Comparison of ENCODE assay signal across 29 cellular contexts in the genomic region with DNA sequence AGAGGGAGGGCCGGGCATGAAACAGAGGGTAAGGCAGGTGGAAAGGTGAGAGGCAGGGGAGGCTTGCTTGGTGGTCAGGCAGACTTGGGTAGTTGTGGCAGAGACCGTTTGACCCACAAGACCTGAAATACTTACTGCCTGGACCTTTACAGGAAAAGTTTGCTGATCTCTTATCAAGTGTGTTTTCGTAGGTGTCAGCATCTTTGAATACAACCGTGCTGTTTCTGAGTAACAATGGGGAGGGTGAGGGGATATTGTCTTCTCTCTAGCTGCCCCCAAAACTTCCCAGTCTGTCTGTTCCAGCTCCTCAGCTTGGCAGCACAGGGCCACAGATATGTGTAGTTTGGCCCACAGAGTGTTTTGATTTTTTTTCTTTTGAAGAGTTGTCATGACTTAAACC.
"Had no signal": no experiment of that assay in that cellular context is flagged by ENCODE, and none has a peak within 500 bp of the region (broad histone marks: within the 10 kb centered on the region; RNA-seq: fewer than 3 reads in every experiment).

No MANE protein-coding gene starts in this region.

- H3K4me3 Mint-ChIP-seq: dendritic cell treated with granulocyte-macrophage colony-stimulating factor and Interleukin-4, amounts not matched to agents 40 ng/mL and 50 ng/mL, for 4 days; effector memory CD8-positive, alpha-beta T cell; endodermal cell had no signal

- H3K9me3 ChIP-seq: colonic mucosa, esophagus muscularis mucosa, esophagus squamous epithelium, gastrocnemius medialis had no signal

- H3K36me3 ChIP-seq: colonic mucosa, esophagus muscularis mucosa, esophagus squamous epithelium, gastrocnemius medialis, gastroesophageal sphincter, heart left ventricle, heart right ventricle had no signal

- H3K79me2 ChIP-seq: hepatocyte had no signal

- H2AFZ ChIP-seq: hepatocyte had no signal

- H3K27ac ChIP-seq: colonic mucosa, coronary artery, epithelial cell of prostate, esophagus muscularis mucosa, esophagus squamous epithelium, foreskin keratinocyte, gastrocnemius medialis, gastroesophageal sphincter, heart left ventricle, heart right ventricle, hepatocyte had no signal

- H3K27me3 Mint-ChIP-seq: dendritic cell treated with granulocyte-macrophage colony-stimulating factor and Interleukin-4, amounts not matched to agents 40 ng/mL and 50 ng/mL, for 4 days had no signal

- FAIRE-seq: colon, endometrium, endothelial cell of umbilical vein, frontal cortex had no signal

- H3K9me3 Mint-ChIP-seq: dendritic cell treated with granulocyte-macrophage colony-stimulating factor and Interleukin-4, amounts not matched to agents 40 ng/mL and 50 ng/mL, for 4 days; effector memory CD8-positive, alpha-beta T cell had no signal

- H3K27ac Mint-ChIP-seq: dendritic cell treated with granulocyte-macrophage colony-stimulating factor and Interleukin-4, amounts not matched to agents 40 ng/mL and 50 ng/mL, for 4 days; endodermal cell had no signal

- ATAC-seq: effector memory CD8-positive, alpha-beta T cell; esophagus mucosa; foreskin keratinocyte; gastrocnemius medialis; gastroesophageal sphincter; heart left ventricle; heart right ventricle had no signal

- DNase-seq: colonic mucosa; cortex of kidney; dermis blood vessel endothelial cell; effector CD4-positive, alpha-beta T cell; effector CD8-positive, alpha-beta T cell; effector memory CD4-positive, alpha-beta T cell; effector memory CD8-positive, alpha-beta T cell; endodermal cell; erythroblast; esophagus squamous epithelium; foreskin fibroblast; foreskin keratinocyte; foreskin melanocyte; gastrocnemius medialis; glutamatergic neuron; head of caudate nucleus; heart left ventricle; heart right ventricle had no signal

- H3K4me1 ChIP-seq: colonic mucosa, esophagus muscularis mucosa, esophagus squamous epithelium, foreskin keratinocyte, gastrocnemius medialis, gastroesophageal sphincter, heart left ventricle, heart right ventricle had no signal

- H3K4me2 ChIP-seq: hepatocyte had no signal

- H3K4me3 ChIP-seq: colonic mucosa, coronary artery, esophagus muscularis mucosa, esophagus squamous epithelium, gastrocnemius medialis, gastroesophageal sphincter, heart left ventricle, heart right ventricle, hepatocyte had no signal

- H3K27me3 ChIP-seq: colonic mucosa, esophagus muscularis mucosa, esophagus squamous epithelium, gastrocnemius medialis, gastroesophageal sphincter, heart left ventricle, heart right ventricle, hepatocyte had no signal
